12 cellular contexts compared by ENCODE assay signal in the genomic region with DNA sequence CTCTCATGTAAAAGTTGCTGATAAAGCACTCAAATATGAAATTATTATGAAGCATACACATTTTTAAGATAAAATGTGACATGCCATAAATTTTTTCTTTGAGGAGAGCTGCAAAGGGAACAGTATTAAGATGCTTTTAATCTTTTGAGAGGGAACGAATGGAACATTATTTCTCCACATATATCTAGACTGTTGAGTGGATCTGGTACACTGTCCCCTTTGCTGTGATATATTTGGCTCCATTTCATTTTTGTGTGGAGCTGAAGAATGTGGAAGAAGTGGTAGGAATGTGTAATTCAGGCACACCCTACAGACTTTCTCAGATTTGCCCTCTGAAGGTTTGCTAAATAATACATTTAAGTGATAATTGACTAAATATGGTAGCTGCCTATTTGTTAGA. TPM values are rescaled to one million over a fixed set of nuclear protein-coding genes. Genes with fewer than 3 reads are reported as not detected.
DNase-seq lines count a peak whose midpoint lies in the region; ATAC-seq, FAIRE-seq and TF ChIP-seq lines count a peak whose summit lies in the region.
"Had no signal": no experiment of that assay in that cellular context is flagged by ENCODE, and none has a peak within 500 bp of the region (broad histone marks: within the 10 kb centered on the region; RNA-seq: fewer than 3 reads in every experiment).

No MANE protein-coding gene starts in this region.

- H3K79me2 ChIP-seq in SK-N-SH (ENCODE audit: insufficient read depth): no peaks in the 10 kb centered on the region

- no peaks in the 10 kb centered on the region for H3K9me2 ChIP-seq in SK-N-SH

- no peak overlapping the region for H2AFZ ChIP-seq in SK-N-SH (ENCODE audit: low read depth)

- H3K27me3 ChIP-seq in SK-N-SH (ENCODE audit: insufficient read depth) (no peaks in the 10 kb centered on the region), foreskin keratinocyte (no peaks in the 10 kb centered on the region), skeletal muscle satellite cell (ENCODE audit: control insufficient read depth, insufficient read depth, low read length) (no peaks in the 10 kb centered on the region)
- H3K27me3 ChIP-seq: right atrium auricular region had no signal

- H3K36me3 ChIP-seq in SK-N-SH (replicated peaks in 1 of 2; ENCODE audit: control insufficient read depth in 1 of 2, insufficient read depth in 2 of 2, low read length in 1 of 2) (peaks cover 4 to 9% of the 10 kb centered on the region in 2 experiments), skeletal muscle satellite cell (ENCODE audit: insufficient read depth, low read length) (no peaks in the 10 kb centered on the region)

- no peak overlapping the region for H3K9ac ChIP-seq in SK-N-SH
- H3K9ac ChIP-seq in skeletal muscle satellite cell (ENCODE audit: low read depth, low read length): no peak overlapping the region

- FAIRE-seq in D721Med (lab: Jason Lieb, UNC): no peak

- ATAC-seq in foreskin keratinocyte: peak; percentile 18
- ATAC-seq: activated naive CD4-positive, alpha-beta T cell treated with anti-CD3 and anti-CD28 coated beads, Interleukin-2, amount 50 U/mL, for 72 hours; WTC11 had no signal

- H3K27ac ChIP-seq in SK-N-SH (ENCODE audit: low read depth in 2 of 2, low read length in 1 of 2): peak overlapping the region in 1 of 2 experiments; percentile 58; a peak in 1 of 4 replicates
- H3K27ac ChIP-seq in foreskin keratinocyte: no peak overlapping the region

- H3K9me3 ChIP-seq in SK-N-SH (no peaks in the 10 kb centered on the region), skeletal muscle satellite cell (replicated peaks; ENCODE audit: low read length) (no peaks in the 10 kb centered on the region)
- H3K9me3 ChIP-seq: right atrium auricular region had no signal

- DNase-seq in EH (ENCODE audit: low read depth) (peak; percentile 36), SK-N-SH (no peak), foreskin keratinocyte (no peak), D721Med (ENCODE audit: insufficient read length, low spot score) (no peak), DMS 273 (lab: John Stamatoyannopoulos, UW; ENCODE audit: unreplicated experiment) (no peak), NCI-H2081 (lab: John Stamatoyannopoulos, UW) (no peak), COR-L47 (lab: John Stamatoyannopoulos, UW) (no peak)
- DNase-seq: activated CD8-positive, alpha-beta memory T cell treated with anti-CD3 and anti-CD28 coated beads, Interleukin-2, amount 50 U/mL, for 4 hours had no signal

- TF ChIP-seq CTCF in SK-N-SH (IDR thresholded peaks at IDR 0.05) (peak; percentile 48), foreskin keratinocyte (conservative IDR thresholded peaks at IDR 0.05) (peak; percentile 25), D721Med (IDR thresholded peaks at IDR 0.05; ENCODE audit: insufficient read depth, missing control alignments) (no peak)

- no peak overlapping the region for H3K4me2 ChIP-seq in SK-N-SH
- H3K4me2 ChIP-seq in skeletal muscle satellite cell (ENCODE audit: low read length): peak overlapping the region; percentile 18

- POLR2A ChIA-PET in SK-N-SH (lab: Yijun Ruan, JAX): no interaction called here

- CTCF ChIA-PET in SK-N-SH (lab: Yijun Ruan, JAX): interaction anchor here (1.0 to 1.5 kb wide), 4 partner anchors 8 to 619 kb away, joined by 3 to 5 read pairs (median 4); no protein-coding TSS in a partner anchor

- H3K4me1 ChIP-seq in SK-N-SH (ENCODE audit: control insufficient read depth in 1 of 2, insufficient read depth in 2 of 2, low read depth in 1 of 2, low read length in 1 of 2): peaks cover 5 to 6% of the 10 kb centered on the region in 2 experiments; a peak in 3 of 4 replicates
- H3K4me1 ChIP-seq in foreskin keratinocyte: no peaks in the 10 kb centered on the region
- H3K4me1 ChIP-seq in skeletal muscle satellite cell (ENCODE audit: control insufficient read depth, insufficient read depth, low read length): peaks cover 10% of the 10 kb centered on the region

- no peak for TF ChIP-seq RAD21 in SK-N-SH (IDR thresholded peaks at IDR 0.05; ENCODE audit: low read length)

- WGBS in SK-N-SH (ENCODE audit: low lambda C conversion rate): 54% methylated on average over 1 of the region's 1 CpG

- H4K20me1 ChIP-seq in SK-N-SH (ENCODE audit: insufficient read depth): no peaks in the 10 kb centered on the region

- no peak overlapping the region for H3K4me3 ChIP-seq in SK-N-SH (ENCODE audit: low read depth in 2 of 2, low read length in 1 of 2)
- no peak overlapping the region for H3K4me3 ChIP-seq in skeletal muscle satellite cell (ENCODE audit: low read length)
- H3K4me3 ChIP-seq: right atrium auricular region had no signal

- H3F3A ChIP-seq in SK-N-SH (replicated peaks; ENCODE audit: insufficient read depth): no peaks in the 10 kb centered on the region

- no peak for TF ChIP-seq EP300 in SK-N-SH (IDR thresholded peaks at IDR 0.05; ENCODE audit: borderline replicate concordance in 1 of 2, low read depth in 1 of 2, low read length in 1 of 2)

TF ChIP-seq in SK-N-SH, 30 proteins besides CTCF, POLR2A, EP300 and RAD21:
- TF ChIP-seq TCF12 (IDR thresholded peaks at IDR 0.05): 0 out of 2 replicates have a peak, but pooled peaks have one; percentile 10
- TF ChIP-seq POLR2AphosphoS5 (IDR thresholded peaks at IDR 0.05; ENCODE audit: low read depth, low read length): no peak

RNA-seq across cellular contexts. Expression of a gene that starts 31.7 kb away (rescaled TPM):
- polyA plus RNA-seq in SK-N-SH (2012; rRNA removed): 19.3 and 20.7 TPM in 2 replicates
- 23.2 and 25.0 TPM in 2 replicates for polyA plus RNA-seq in SK-N-SH (2012; cell fraction: cytosol; rRNA removed)
- 18.1 and 19.6 TPM in 2 replicates for polyA plus RNA-seq in SK-N-SH (2012; cell fraction: nucleus; rRNA removed)
- 33.3 and 49.4 TPM in 2 replicates for total RNA-seq in foreskin keratinocyte
- 25.2 and 39.2 TPM in 2 replicates for polyA plus RNA-seq in foreskin keratinocyte
- 92.0 and 115 TPM in 2 replicates for total RNA-seq in skeletal muscle satellite cell (2012; rRNA removed)
